In genomic region chr11:118252688-118253087, GRCh38 we compare ENCODE assay signal across 8 cellular contexts. TPM values are rescaled to one million over a fixed set of nuclear protein-coding genes. Genes with fewer than 3 reads are reported as not detected.
DNase-seq lines count a peak whose midpoint lies in the region; ATAC-seq and TF ChIP-seq lines count a peak whose summit lies in the region.

No MANE protein-coding gene starts in this region.

- H3K27ac ChIP-seq in DND-41 (ENCODE audit: low read length), result peak overlapping the region; percentile 94; the same call in 1 of the 2 replicates

- DNase-seq in DND-41 (no peak), nephron progenitor cell (no peak), occipital lobe (lab: John Stamatoyannopoulos, UW) (no peak), DMS114 treated with DMSO at 0.1 percent for 48 hours (lab: John Stamatoyannopoulos, UW; ENCODE audit: unreplicated experiment) (no peak)

- ATAC-seq in DND-41 (ENCODE audit: insufficient read depth, low read depth) (no peak), HG03432 (IDR thresholded peaks at IDR 0.05; ENCODE audit: unreplicated experiment) (peak; percentile 17), GM19328 (IDR thresholded peaks at IDR 0.05; ENCODE audit: unreplicated experiment) (no peak), GM18502 (IDR thresholded peaks at IDR 0.05; ENCODE audit: poor library complexity, unreplicated experiment) (no peak)

- H3K27ac Mint-ChIP-seq in brain (peak overlapping the region in 3 of 5 experiments; percentile 96 to 99 (median 98)), nephron progenitor cell (no peak overlapping the region)

- H3K4me3 ChIP-seq in DND-41 (ENCODE audit: low read depth in 1 of 2, low read length in 2 of 2), result peak overlapping the region; percentile 46 to 76

- H3K9me3 Mint-ChIP-seq in brain (peaks cover 10 to 26% (median 18%) of the 10 kb centered on the region in 5 experiments), nephron progenitor cell (peaks cover 38% of the 10 kb centered on the region)

- H3K27me3 Mint-ChIP-seq in brain, result peaks cover 71% of the 10 kb centered on the region
- peaks cover 94% of the 10 kb centered on the region for H3K27me3 Mint-ChIP-seq in nephron progenitor cell (ENCODE audit: low read depth, poor library complexity)

- H3K79me2 ChIP-seq in DND-41 (ENCODE audit: insufficient read depth, low read length), result peaks cover 11% of the 10 kb centered on the region

- peak overlapping the region; percentile 78 for H3K4me2 ChIP-seq in DND-41 (ENCODE audit: insufficient read depth, low read length)

- H3K9me3 ChIP-seq in DND-41 (ENCODE audit: insufficient read depth, low read length, severe bottlenecking), result no peaks in the 10 kb centered on the region

- H3K9ac ChIP-seq in DND-41 (ENCODE audit: low read depth, low read length), result peak overlapping the region; percentile 59

- H3K4me3 Mint-ChIP-seq in brain, result peak overlapping the region; percentile 94 to 98 (median 95)
- H3K4me3 Mint-ChIP-seq in nephron progenitor cell, result peak overlapping the region; percentile 97

- peaks cover 14% of the 10 kb centered on the region for H3K4me1 Mint-ChIP-seq in brain
- peaks cover 11% of the 10 kb centered on the region for H3K4me1 Mint-ChIP-seq in nephron progenitor cell

- TF ChIP-seq CTCF in DND-41 (IDR thresholded peaks at IDR 0.05; ENCODE audit: borderline replicate concordance, extremely low read depth, low read length, poor library complexity, severe bottlenecking) (no peak), brain (conservative IDR thresholded peaks at IDR 0.05) (no peak), nephron progenitor cell (IDR thresholded peaks at IDR 0.05) (no peak)

- H3K36me3 Mint-ChIP-seq in brain (peaks cover 9% of the 10 kb centered on the region), nephron progenitor cell (ENCODE audit: low read depth) (peaks cover 22% of the 10 kb centered on the region)

- H2AFZ ChIP-seq in DND-41 (ENCODE audit: low read depth, low read length), result peak overlapping the region; percentile 100

- no peaks in the 10 kb centered on the region for H3K36me3 ChIP-seq in DND-41 (ENCODE audit: insufficient read depth, low read length)

- H4K20me1 ChIP-seq in DND-41 (ENCODE audit: insufficient read depth, low read length), result no peaks in the 10 kb centered on the region

- no peaks in the 10 kb centered on the region for H3K27me3 ChIP-seq in DND-41 (ENCODE audit: insufficient read depth, low read length, poor library complexity)

- H3K4me1 ChIP-seq in DND-41 (ENCODE audit: insufficient read depth, low read length), result peaks cover 25% of the 10 kb centered on the region

RNA-seq across cellular contexts. Expression of gene MPZL3, which starts 0.5 kb away (rescaled TPM):
- 4.3 TPM for polyA plus RNA-seq in brain (ENCODE audit: insufficient read depth, low read depth, low replicate concordance)
- 1.6 TPM for total RNA-seq in occipital lobe

RNA-seq across cellular contexts. Expression of gene MPZL2, which starts 11.4 kb away (rescaled TPM):
- polyA plus RNA-seq in brain (ENCODE audit: insufficient read depth, low read depth, low replicate concordance), result 4.9 TPM
- 1.4 TPM for total RNA-seq in occipital lobe

RNA-seq across cellular contexts. Expression of gene JAML, which starts 27.9 kb away (rescaled TPM):
- polyA plus RNA-seq in brain (ENCODE audit: insufficient read depth, low read depth, low replicate concordance), result 0.49 TPM
- 1.2 TPM for total RNA-seq in occipital lobe

RNA-seq across cellular contexts. Expression of gene CD3E, which starts 51.8 kb away (rescaled TPM):
- polyA plus RNA-seq in brain (ENCODE audit: insufficient read depth, low read depth, low replicate concordance), result 1.7 TPM
- not detected for total RNA-seq in occipital lobe
